In genomic region chrX:33207056-33207455, GRCh38 we compare ENCODE assay signal across 14 cellular contexts. TPM values are rescaled to one million over a fixed set of nuclear protein-coding genes. Genes with fewer than 3 reads are reported as not detected.
DNase-seq lines count a peak whose midpoint lies in the region; ATAC-seq and TF ChIP-seq lines count a peak whose summit lies in the region.
"Had no signal": no experiment of that assay in that cellular context is flagged by ENCODE, and none has a peak within 500 bp of the region (broad histone marks: within the 10 kb centered on the region; RNA-seq: fewer than 3 reads in every experiment).

No MANE protein-coding gene starts in this region.

- peaks cover 5% of the 10 kb centered on the region; the same call in 1 of the 2 replicates for H3K9me3 ChIP-seq in OCI-LY7 (ENCODE audit: low read length)
- H3K9me3 ChIP-seq in breast epithelium, result no peaks in the 10 kb centered on the region
- no peaks in the 10 kb centered on the region for H3K9me3 ChIP-seq in transverse colon
- H3K9me3 ChIP-seq: BE2C, stomach had no signal

- H3K4me3 ChIP-seq in OCI-LY7 (ENCODE audit: low read depth, low read length, poor library complexity, severe bottlenecking) (no peak overlapping the region), breast epithelium (peak overlapping the region in 2 of 3 donors; percentile 43), transverse colon (peak overlapping the region in 1 of 4 donors; percentile 2)
- H3K4me3 ChIP-seq: lung had no signal

- H3K27me3 ChIP-seq in breast epithelium, result no peaks in the 10 kb centered on the region
- no peaks in the 10 kb centered on the region for H3K27me3 ChIP-seq in transverse colon
- H3K27me3 ChIP-seq: BE2C, stomach had no signal

- ATAC-seq in SK-N-SH treated with all-trans-retinoic acid at 6 μM for 48 hours, result no peak

- intact Hi-C loops in OCI-LY7 (cut with micrococcal nuclease; ENCODE audit: unreplicated experiment) (no loop called here), breast epithelium (cut with DNase I; ENCODE audit: low total_unique reads) (no loop called here), transverse colon (cut with DNase I; ENCODE audit: low total_unique reads) (no loop called here)

- TF ChIP-seq POLR2A in breast epithelium (IDR thresholded peaks at IDR 0.05), result no peak
- no peak for TF ChIP-seq POLR2A in transverse colon (IDR thresholded peaks at IDR 0.05)

- H3K4me1 ChIP-seq in OCI-LY7 (ENCODE audit: insufficient read depth, low read length, poor library complexity, severe bottlenecking) (no peaks in the 10 kb centered on the region), breast epithelium (no peaks in the 10 kb centered on the region), transverse colon (no peaks in the 10 kb centered on the region)
- H3K4me1 ChIP-seq: BE2C, stomach had no signal

- no peaks in the 10 kb centered on the region for H3K9me2 ChIP-seq in OCI-LY7 (ENCODE audit: insufficient read depth, low read length)

- CTCF ChIA-PET in OCI-LY7 (lab: Charles Lee; ENCODE audit: unreplicated experiment), result no interaction called here

- H3K4me2 ChIP-seq in OCI-LY7 (ENCODE audit: low read length), result peak overlapping the region; percentile 9; the same call in 1 of the 2 replicates

- no peaks in the 10 kb centered on the region for H3K79me2 ChIP-seq in OCI-LY7 (ENCODE audit: insufficient read depth, low read depth, low read length)

- no peak for TF ChIP-seq CTCF in OCI-LY7 (conservative IDR thresholded peaks at IDR 0.05; ENCODE audit: low read length)
- no peak for TF ChIP-seq CTCF in breast epithelium (IDR thresholded peaks at IDR 0.05)
- no peak for TF ChIP-seq CTCF in transverse colon (IDR thresholded peaks at IDR 0.05)

- no peak for TF ChIP-seq EP300 in transverse colon (IDR thresholded peaks at IDR 0.05; ENCODE audit: low read depth)

- H3K27ac ChIP-seq in OCI-LY7 (ENCODE audit: low read depth, low read length, poor library complexity, severe bottlenecking) (no peak overlapping the region), breast epithelium (peak overlapping the region; percentile 30 to 54), transverse colon (peak overlapping the region; percentile 24 to 72 (median 54))

- no TSS peak for BruUV-seq in OCI-LY7 (replicated peaks; lab: Mats Ljungman, UMichigan)

- H3K36me3 ChIP-seq in OCI-LY7 (ENCODE audit: insufficient read depth, low read length) (no peaks in the 10 kb centered on the region; the same call in 1 of the 2 replicates), breast epithelium (no peaks in the 10 kb centered on the region), transverse colon (no peaks in the 10 kb centered on the region)
- H3K36me3 ChIP-seq: BE2C, stomach had no signal

- POLR2A ChIA-PET in OCI-LY7 (lab: Charles Lee), result no interaction called here

- H4K20me1 ChIP-seq in OCI-LY7 (ENCODE audit: insufficient read depth, low read length), result no peaks in the 10 kb centered on the region

- peak overlapping the region; percentile 67; the same call in 1 of the 2 replicates for H2AFZ ChIP-seq in OCI-LY7 (ENCODE audit: low read length)

- no peak for DNase-seq in OCI-LY7 (ENCODE audit: low spot score)
- DNase-seq in breast epithelium (ENCODE audit: low spot score in 2 of 2), result no peak
- DNase-seq in myocyte (ENCODE audit: low read depth), result peak; percentile 38
- DNase-seq in transverse colon, result no peak
- DNase-seq in KG1 (lab: John Stamatoyannopoulos, UW), result no peak
- DNase-seq in GF-D8 (lab: John Stamatoyannopoulos, UW), result no peak
- DNase-seq: activated naive CD4-positive, alpha-beta T cell; BE2C; H9; NCI-H2029; NCI-H446; stomach had no signal

- in situ Hi-C loops in transverse colon (cut with MboI; ENCODE audit: low pct_ligation_motif_present in 1 of 4, low pct_unique_long_range_greater_than_20kb in 1 of 4, low sequenced_read_pairs in 3 of 4), result no loop called here

- 12 to 43% methylated on average over 1 of the region's 1 CpG for WGBS in transverse colon (ENCODE audit: low coverage in 1 of 2), 2 donors

TF ChIP-seq in SK-N-SH treated with all-trans-retinoic acid at 6 μM for 48 hours, 23 proteins besides CTCF, POLR2A, EP300 and RAD21 (continues in another document):
- TF ChIP-seq ISL1 (CRISPR knock-in tag; IDR thresholded peaks at IDR 0.05) (no peak), ZFP3 (CRISPR knock-in tag; IDR thresholded peaks at IDR 0.05) (no peak), BACH2 (CRISPR knock-in tag; IDR thresholded peaks at IDR 0.05; ENCODE audit: borderline replicate concordance) (no peak), POU6F1 (CRISPR knock-in tag; IDR thresholded peaks at IDR 0.05; ENCODE audit: borderline replicate concordance, low read depth) (no peak), CSDC2 (CRISPR knock-in tag; IDR thresholded peaks at IDR 0.05) (no peak), GLIS3 (CRISPR knock-in tag; IDR thresholded peaks at IDR 0.05) (no peak), CSRNP3 (CRISPR knock-in tag; IDR thresholded peaks at IDR 0.05) (no peak), CREB5 (CRISPR knock-in tag; IDR thresholded peaks at IDR 0.05; ENCODE audit: low read depth) (no peak), ZNF565 (CRISPR knock-in tag; conservative IDR thresholded peaks at IDR 0.05; ENCODE audit: low read depth) (no peak), RARB (CRISPR knock-in tag; IDR thresholded peaks at IDR 0.05) (no peak), ESRRG (CRISPR knock-in tag; IDR thresholded peaks at IDR 0.05) (no peak), ZNF70 (CRISPR knock-in tag; IDR thresholded peaks at IDR 0.05) (no peak)
- TF ChIP-seq, protein P1, sequence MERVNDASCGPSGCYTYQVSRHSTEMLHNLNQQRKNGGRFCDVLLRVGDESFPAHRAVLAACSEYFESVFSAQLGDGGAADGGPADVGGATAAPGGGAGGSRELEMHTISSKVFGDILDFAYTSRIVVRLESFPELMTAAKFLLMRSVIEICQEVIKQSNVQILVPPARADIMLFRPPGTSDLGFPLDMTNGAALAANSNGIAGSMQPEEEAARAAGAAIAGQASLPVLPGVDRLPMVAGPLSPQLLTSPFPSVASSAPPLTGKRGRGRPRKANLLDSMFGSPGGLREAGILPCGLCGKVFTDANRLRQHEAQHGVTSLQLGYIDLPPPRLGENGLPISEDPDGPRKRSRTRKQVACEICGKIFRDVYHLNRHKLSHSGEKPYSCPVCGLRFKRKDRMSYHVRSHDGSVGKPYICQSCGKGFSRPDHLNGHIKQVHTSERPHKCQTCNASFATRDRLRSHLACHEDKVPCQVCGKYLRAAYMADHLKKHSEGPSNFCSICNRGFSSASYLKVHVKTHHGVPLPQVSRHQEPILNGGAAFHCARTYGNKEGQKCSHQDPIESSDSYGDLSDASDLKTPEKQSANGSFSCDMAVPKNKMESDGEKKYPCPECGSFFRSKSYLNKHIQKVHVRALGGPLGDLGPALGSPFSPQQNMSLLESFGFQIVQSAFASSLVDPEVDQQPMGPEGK (CRISPR knock-in tag; IDR thresholded peaks at IDR 0.05; ENCODE audit: borderline replicate concordance), result no peak

RNA-seq across cellular contexts. Expression of gene DMD, which starts 4.3 kb away (rescaled TPM):
- total RNA-seq in OCI-LY7 (2014; rRNA removed; shearing (Covaris generic)), result 20.5 and 20.7 TPM in 2 replicates
- total RNA-seq in OCI-LY7 (2022) (61.4 and 63.3 TPM in 2 replicates), breast epithelium (100 to 1,000 TPM in 1 of 3 donors, 10 to 100 TPM in 2; 57.0 to 135 (median 65.2) TPM), myocyte (116 and 123 TPM in 2 replicates), transverse colon (10 to 100 TPM; 20.9 to 44.6 (median 32.5) TPM)
- polyA plus RNA-seq in myocyte (2012), result 17.8 TPM
